ENCODE assay signal across 9 cellular contexts in genomic region chr20:35447082-35447789, GRCh38. TPM values are rescaled to one million over a fixed set of nuclear protein-coding genes. Genes with fewer than 3 reads are reported as not detected.
DNase-seq lines count a peak whose midpoint lies in the region; ATAC-seq and TF ChIP-seq lines count a peak whose summit lies in the region.
"Had no signal": no experiment of that assay in that cellular context is flagged by ENCODE, and none has a peak within 500 bp of the region (broad histone marks: within the 10 kb centered on the region; RNA-seq: fewer than 3 reads in every experiment).

No MANE protein-coding gene starts in this region.

- no peaks in the 10 kb centered on the region for H3K4me1 ChIP-seq in CD8-positive, alpha-beta T cell (ENCODE audit: insufficient read depth, low read length)

- H3K4me3 ChIP-seq in CD8-positive, alpha-beta T cell (ENCODE audit: low read depth, low read length): no peak overlapping the region
- H3K4me3 ChIP-seq in kidney epithelial cell (ENCODE audit: low read depth, low read length): peak overlapping the region; percentile 7

- H3K36me3 ChIP-seq in CD8-positive, alpha-beta T cell (ENCODE audit: insufficient read depth, low read length): no peaks in the 10 kb centered on the region
- no peaks in the 10 kb centered on the region for H3K36me3 ChIP-seq in kidney epithelial cell (ENCODE audit: control insufficient read depth, insufficient read depth, low read length)

- no peak overlapping the region for H3K27ac Mint-ChIP-seq in CD8-positive, alpha-beta T cell
- H3K27ac Mint-ChIP-seq in activated B cell treated with CpG ODN at 0.5 μM for 24 hours: no peak overlapping the region

- DNase-seq in CD8-positive, alpha-beta T cell: peak; percentile 82 to 95 (median 84)
- DNase-seq in HEK293T (ENCODE audit: extremely low spot score) (peak; percentile 81), NCI-H2227 (lab: John Stamatoyannopoulos, UW; ENCODE audit: unreplicated experiment) (peak; percentile 92), activated B cell treated with CpG ODN at 0.5 μM for 24 hours (peak; percentile 83), caudate nucleus (lab: John Stamatoyannopoulos, UW) (peak in 57 of 61 donors; percentile 5 to 82 (median 43)), kidney epithelial cell (ENCODE audit: low read depth) (no peak)
- DNase-seq in stimulated activated CD4-positive, alpha-beta T cell treated with anti-CD3 and anti-CD28 coated beads, Interleukin-1b, Interleukin-23, amount 100 ng/mL, for 1 hour (ENCODE audit: low read depth in 2 of 2): peak; percentile 74 to 94

- peak; percentile 100 for ATAC-seq in CD8-positive, alpha-beta T cell
- peak; percentile 100 for ATAC-seq in activated B cell treated with CpG ODN at 0.5 μM for 24 hours (ENCODE audit: low read depth)
- no peak for ATAC-seq in GM18861 (IDR thresholded peaks at IDR 0.05; ENCODE audit: unreplicated experiment)

- no peaks in the 10 kb centered on the region for H3K9me3 Mint-ChIP-seq in CD8-positive, alpha-beta T cell
- H3K9me3 Mint-ChIP-seq in activated B cell treated with CpG ODN at 0.5 μM for 24 hours: no peaks in the 10 kb centered on the region

- H3K27me3 ChIP-seq in CD8-positive, alpha-beta T cell (ENCODE audit: insufficient read depth, low read length): no peaks in the 10 kb centered on the region
- no peaks in the 10 kb centered on the region for H3K27me3 ChIP-seq in kidney epithelial cell (ENCODE audit: control insufficient read depth, insufficient read depth, low read length)

- H3K27me3 Mint-ChIP-seq in CD8-positive, alpha-beta T cell (ENCODE audit: low read depth): peaks cover 5% of the 10 kb centered on the region
- H3K27me3 Mint-ChIP-seq in activated B cell treated with CpG ODN at 0.5 μM for 24 hours: peaks cover 11% of the 10 kb centered on the region

- no peaks in the 10 kb centered on the region for H3K36me3 Mint-ChIP-seq in CD8-positive, alpha-beta T cell
- H3K36me3 Mint-ChIP-seq in activated B cell treated with CpG ODN at 0.5 μM for 24 hours (ENCODE audit: low read depth): no peaks in the 10 kb centered on the region

- peak; percentile 87 for TF ChIP-seq CTCF in CD8-positive, alpha-beta T cell (IDR thresholded peaks at IDR 0.05)
- TF ChIP-seq CTCF in activated B cell treated with CpG ODN at 0.5 μM for 24 hours (IDR thresholded peaks at IDR 0.05) (no peak), kidney epithelial cell (IDR thresholded peaks at IDR 0.05; ENCODE audit: insufficient read depth, low read length, poor library complexity, severe bottlenecking) (peak; percentile 98)

- H3K4me3 Mint-ChIP-seq in CD8-positive, alpha-beta T cell: peak overlapping the region; percentile 89
- H3K4me3 Mint-ChIP-seq in activated B cell treated with CpG ODN at 0.5 μM for 24 hours: peak overlapping the region; percentile 88

- no peak overlapping the region for H3K27ac ChIP-seq in CD8-positive, alpha-beta T cell (ENCODE audit: low read depth, low read length)
- no peak overlapping the region for H3K27ac ChIP-seq in caudate nucleus (ENCODE audit: low read depth, low read length)

- peaks cover 3% of the 10 kb centered on the region for H3K4me1 Mint-ChIP-seq in CD8-positive, alpha-beta T cell (ENCODE audit: low read depth)
- peaks cover 6% of the 10 kb centered on the region for H3K4me1 Mint-ChIP-seq in activated B cell treated with CpG ODN at 0.5 μM for 24 hours

- CTCF ChIA-PET in CD8-positive, alpha-beta T cell (lab: Charles Lee): interaction anchor here (0.6 to 7.7 kb wide), 14 partner anchors 9 to 351 kb away, joined by 3 to 79 read pairs (median 4); partner anchors contain the start of genes CEP250 and GDF5
- CTCF ChIA-PET in HEK293T (lab: Yijun Ruan, JAX): interaction anchor here (0.5 to 2.1 kb wide), 12 partner anchors 8 to 351 kb away, joined by 3 to 10 read pairs (median 4); partner anchors contain the start of gene CEP250
- CTCF ChIA-PET in activated B cell treated with CpG ODN at 0.5 μM for 24 hours (lab: Charles Lee): interaction anchor here (0.9 to 2.7 kb wide), 10 partner anchors 9 to 410 kb away, joined by 3 to 14 read pairs (median 4); partner anchors contain the start of genes CEP250 and EDEM2

- H3K9me3 ChIP-seq in CD8-positive, alpha-beta T cell (ENCODE audit: low read length): no peaks in the 10 kb centered on the region

- intact Hi-C loops in CD8-positive, alpha-beta T cell (cut with DNase I, micrococcal nuclease): loop anchor here (1.0 to 10.0 kb wide), 4 partner anchors 142 to 612 kb away; no protein-coding TSS in a partner anchor
- intact Hi-C loops in activated B cell treated with CpG ODN at 0.5 μM for 24 hours (cut with micrococcal nuclease): loop anchor here (1.0 to 2.0 kb wide), 4 partner anchors 34 to 613 kb away; partner anchors contain the start of gene EDEM2

- POLR2A ChIA-PET in CD8-positive, alpha-beta T cell (lab: Charles Lee): interaction anchor here (0.5 to 1.3 kb wide), 3 partner anchors 10 to 227 kb away, joined by 3 read pairs; partner anchors contain the start of gene MMP24OS
- POLR2A ChIA-PET in HEK293T (lab: Yijun Ruan, JAX) (interaction anchor here (0.8 to 5.9 kb wide), 2 partner anchors 7 to 143 kb away, joined by 4 to 29 read pairs; partner anchors contain the start of gene CEP250), activated B cell treated with CpG ODN at 0.5 μM for 24 hours (lab: Charles Lee) (interaction anchor here (0.7 to 0.8 kb wide), 3 partner anchors 8 to 1130 kb away, joined by 3 to 5 read pairs (median 4); partner anchors contain the start of genes CEP250 and SCAND1)

TF ChIP-seq in HEK293T, 16 proteins besides CTCF, POLR2A, EP300 and RAD21:
- TF ChIP-seq HDGF (IDR thresholded peaks at IDR 0.05; ENCODE audit: borderline replicate concordance) (no peak), L3MBTL2 (conservative IDR thresholded peaks at IDR 0.05) (peak; percentile 62), FOXA1 (IDR thresholded peaks at IDR 0.05) (no peak), SP1 (IDR thresholded peaks at IDR 0.05) (no peak), PKNOX1 (IDR thresholded peaks at IDR 0.05) (peak; percentile 74), SUZ12 (IDR thresholded peaks at IDR 0.05) (no peak), FOXK2 (IDR thresholded peaks at IDR 0.05) (no peak), NFRKB (IDR thresholded peaks at IDR 0.05) (no peak)

RNA-seq across cellular contexts. Expression of gene CEP250, which starts 8.2 kb away (rescaled TPM):
- 10 to 100 TPM; 33.4 to 34.4 TPM for total RNA-seq in CD8-positive, alpha-beta T cell
- total RNA-seq in activated B cell treated with CpG ODN at 0.5 μM for 24 hours (49.6 and 54.7 TPM in 2 replicates), kidney epithelial cell (43.7 and 65.3 TPM in 2 replicates)

RNA-seq across cellular contexts. Expression of gene GDF5, which starts 9.2 kb away (rescaled TPM):
- not detected for total RNA-seq in CD8-positive, alpha-beta T cell
- total RNA-seq in activated B cell treated with CpG ODN at 0.5 μM for 24 hours: not detected in 2 replicates
- total RNA-seq in kidney epithelial cell: 1.9 and 2.9 TPM in 2 replicates
- total RNA-seq: activated CD8-positive, alpha-beta memory T cell treated with anti-CD3 and anti-CD28 coated beads for 36 hours had no signal

RNA-seq across cellular contexts. Expression of gene UQCC1, which starts 35.5 kb away (rescaled TPM):
- total RNA-seq in CD8-positive, alpha-beta T cell: 10 to 100 TPM; 14.4 to 18.9 TPM
- total RNA-seq in activated B cell treated with CpG ODN at 0.5 μM for 24 hours: 52.9 and 58.3 TPM in 2 replicates
- 25.2 and 33.9 TPM in 2 replicates for total RNA-seq in kidney epithelial cell
